In genomic region chr4:61200991-61201526, GRCh38 we compare ENCODE assay signal across 8 cellular contexts. TPM values are rescaled to one million over a fixed set of nuclear protein-coding genes. Genes with fewer than 3 reads are reported as not detected.
A peak's percentile ranks its signal among the peaks of the same experiment; 100 is the strongest.
DNase-seq lines count a peak whose midpoint lies in the region; ATAC-seq and TF ChIP-seq lines count a peak whose summit lies in the region.

No MANE protein-coding gene starts in this region.

- H3K9me3 ChIP-seq in GM23248 (ENCODE audit: low read depth) (no peaks in the 10 kb centered on the region), SK-N-SH (no peaks in the 10 kb centered on the region), parathyroid adenoma (ENCODE audit: control insufficient read depth, low read length) (no peaks in the 10 kb centered on the region)
- no peaks in the 10 kb centered on the region for H3K9me3 ChIP-seq in CD8-positive, alpha-beta T cell (ENCODE audit: low read length)

- intact Hi-C loops in Right ventricle myocardium superior (cut with DNase I), result no loop called here
- intact Hi-C loops in CD8-positive, alpha-beta T cell (cut with DNase I, micrococcal nuclease), result no loop called here

- ATAC-seq in Right ventricle myocardium superior (ENCODE audit: poor library complexity) (peak; percentile 63), GM18517 (IDR thresholded peaks at IDR 0.05; ENCODE audit: unreplicated experiment) (no peak), HG02981 (IDR thresholded peaks at IDR 0.05; ENCODE audit: unreplicated experiment) (no peak)
- ATAC-seq in CD8-positive, alpha-beta T cell, result no peak

- H3K27me3 Mint-ChIP-seq in CD8-positive, alpha-beta T cell (ENCODE audit: low read depth), result peaks cover 39% of the 10 kb centered on the region

- peaks cover 10% of the 10 kb centered on the region for H3K9me3 Mint-ChIP-seq in CD8-positive, alpha-beta T cell

- no peak overlapping the region for H3K27ac Mint-ChIP-seq in CD8-positive, alpha-beta T cell

- no peaks in the 10 kb centered on the region for H3K9me2 ChIP-seq in GM23248 (ENCODE audit: insufficient read depth)
- no peaks in the 10 kb centered on the region for H3K9me2 ChIP-seq in SK-N-SH

- in situ Hi-C loops in GM23248 (cut with MboI), result no loop called here

- DNase-seq in GM23248 (peak; percentile 13), SK-N-SH (peak; percentile 56), Right ventricle myocardium superior (peak; percentile 46)
- DNase-seq in CD8-positive, alpha-beta T cell, result no peak
- no peak for DNase-seq in stimulated activated CD4-positive, alpha-beta T cell treated with anti-CD3 and anti-CD28 coated beads, Interleukin-4, amount 100 ng/mL, for 1 hour

- H3K4me3 ChIP-seq in GM23248 (no peak overlapping the region), SK-N-SH (ENCODE audit: low read depth in 2 of 2, low read length in 1 of 2) (peak overlapping the region; percentile 51 to 59), parathyroid adenoma (ENCODE audit: low read depth, low read length) (peak overlapping the region; percentile 58)
- no peak overlapping the region for H3K4me3 ChIP-seq in CD8-positive, alpha-beta T cell (ENCODE audit: low read depth, low read length)

- H3K9ac ChIP-seq in GM23248 (no peak overlapping the region), SK-N-SH (no peak overlapping the region), parathyroid adenoma (no peak overlapping the region)

- no peak for TF ChIP-seq EP300 in SK-N-SH (IDR thresholded peaks at IDR 0.05; ENCODE audit: borderline replicate concordance in 1 of 2, low read depth in 1 of 2, low read length in 1 of 2)

- no peak overlapping the region for H3K4me3 Mint-ChIP-seq in CD8-positive, alpha-beta T cell

- H3K79me2 ChIP-seq in GM23248 (ENCODE audit: insufficient read depth), result no peaks in the 10 kb centered on the region
- H3K79me2 ChIP-seq in SK-N-SH (ENCODE audit: insufficient read depth), result no peaks in the 10 kb centered on the region
- H3K79me2 ChIP-seq in parathyroid adenoma, result no peaks in the 10 kb centered on the region

- H3K4me1 Mint-ChIP-seq in CD8-positive, alpha-beta T cell (ENCODE audit: low read depth), result no peaks in the 10 kb centered on the region

- POLR2A ChIA-PET in SK-N-SH (lab: Yijun Ruan, JAX), result no interaction called here
- POLR2A ChIA-PET in CD8-positive, alpha-beta T cell (lab: Charles Lee), result no interaction called here

- H4K20me1 ChIP-seq in GM23248 (ENCODE audit: insufficient read depth) (no peaks in the 10 kb centered on the region), SK-N-SH (ENCODE audit: insufficient read depth) (no peaks in the 10 kb centered on the region)

- CTCF ChIA-PET in SK-N-SH (lab: Yijun Ruan, JAX), result interaction anchor here (0.6 to 1.1 kb wide), 2 partner anchors 13 to 309 kb away, joined by 3 read pairs; no protein-coding TSS in a partner anchor
- CTCF ChIA-PET in CD8-positive, alpha-beta T cell (lab: Charles Lee), result no interaction called here

- TF ChIP-seq RAD21 in SK-N-SH (IDR thresholded peaks at IDR 0.05; ENCODE audit: low read length), result no peak

- H3K4me2 ChIP-seq in GM23248 (ENCODE audit: unreplicated experiment), result peak overlapping the region; percentile 23
- H3K4me2 ChIP-seq in SK-N-SH, result peak overlapping the region; percentile 78
- peak overlapping the region; percentile 79 for H3K4me2 ChIP-seq in parathyroid adenoma (ENCODE audit: low read length)

- H3K36me3 ChIP-seq in GM23248 (ENCODE audit: low read depth) (no peaks in the 10 kb centered on the region), SK-N-SH (replicated peaks in 1 of 2; ENCODE audit: control insufficient read depth in 1 of 2, insufficient read depth in 2 of 2, low read length in 1 of 2) (no peaks in the 10 kb centered on the region), parathyroid adenoma (ENCODE audit: control insufficient read depth, insufficient read depth, low read length) (no peaks in the 10 kb centered on the region)
- H3K36me3 ChIP-seq in CD8-positive, alpha-beta T cell (ENCODE audit: insufficient read depth, low read length), result no peaks in the 10 kb centered on the region

- peaks cover 41% of the 10 kb centered on the region for H3K27me3 ChIP-seq in GM23248 (replicated peaks; ENCODE audit: insufficient read depth)
- peaks cover 40% of the 10 kb centered on the region for H3K27me3 ChIP-seq in SK-N-SH (ENCODE audit: insufficient read depth)
- no peaks in the 10 kb centered on the region for H3K27me3 ChIP-seq in parathyroid adenoma (ENCODE audit: control insufficient read depth, insufficient read depth, low read length)
- H3K27me3 ChIP-seq in CD8-positive, alpha-beta T cell (ENCODE audit: insufficient read depth, low read length), result no peaks in the 10 kb centered on the region

- no peak for TF ChIP-seq CTCF in SK-N-SH (IDR thresholded peaks at IDR 0.05)
- no peak for TF ChIP-seq CTCF in parathyroid adenoma (IDR thresholded peaks at IDR 0.05)
- no peak for TF ChIP-seq CTCF in CD8-positive, alpha-beta T cell (IDR thresholded peaks at IDR 0.05)

- no peak overlapping the region for H2AFZ ChIP-seq in GM23248
- peak overlapping the region; percentile 74 for H2AFZ ChIP-seq in SK-N-SH (ENCODE audit: low read depth)
- no peak overlapping the region for H2AFZ ChIP-seq in parathyroid adenoma

- H3F3A ChIP-seq in GM23248 (ENCODE audit: insufficient read depth) (no peaks in the 10 kb centered on the region), SK-N-SH (replicated peaks; ENCODE audit: insufficient read depth) (no peaks in the 10 kb centered on the region)

- no peak overlapping the region for H3K27ac ChIP-seq in GM23248
- H3K27ac ChIP-seq in SK-N-SH (ENCODE audit: low read depth in 2 of 2, low read length in 1 of 2), result no peak overlapping the region
- no peak overlapping the region for H3K27ac ChIP-seq in parathyroid adenoma
- H3K27ac ChIP-seq in CD8-positive, alpha-beta T cell (ENCODE audit: low read depth, low read length), result no peak overlapping the region

- no peaks in the 10 kb centered on the region for H3K4me1 ChIP-seq in GM23248 (ENCODE audit: insufficient read depth)
- H3K4me1 ChIP-seq in SK-N-SH (ENCODE audit: control insufficient read depth in 1 of 2, insufficient read depth in 2 of 2, low read depth in 1 of 2, low read length in 1 of 2), result peaks cover 0 to 16% of the 10 kb centered on the region in 2 experiments; a peak in 2 of 4 replicates
- H3K4me1 ChIP-seq in parathyroid adenoma, result no peaks in the 10 kb centered on the region
- no peaks in the 10 kb centered on the region for H3K4me1 ChIP-seq in CD8-positive, alpha-beta T cell (ENCODE audit: insufficient read depth, low read length)

- no peaks in the 10 kb centered on the region for H3K36me3 Mint-ChIP-seq in CD8-positive, alpha-beta T cell

- WGBS in GM23248 (ENCODE audit: low coverage in 1 of 2, low lambda C conversion rate in 2 of 2, missing lambda C conversion rate in 2 of 2), 2 experiments, result 2 to 7% methylated on average over 7 to 31 of the region's 31 CpGs
- WGBS in SK-N-SH (ENCODE audit: low lambda C conversion rate), result under 1% methylated on average over 31 of the region's 31 CpGs

TF ChIP-seq in SK-N-SH, 30 proteins besides CTCF, POLR2A, EP300 and RAD21:
- no peak for TF ChIP-seq MXI1 (IDR thresholded peaks at IDR 0.05; ENCODE audit: low read depth, low read length)
- no peak for TF ChIP-seq RXRA (IDR thresholded peaks at IDR 0.05; ENCODE audit: borderline replicate concordance, low read depth)
- TF ChIP-seq RCOR1 (IDR thresholded peaks at IDR 0.05; ENCODE audit: low read length), result no peak
- no peak for TF ChIP-seq YY1 (IDR thresholded peaks at IDR 0.05; ENCODE audit: low read depth)
- TF ChIP-seq TCF12 (IDR thresholded peaks at IDR 0.05), result no peak
- no peak for TF ChIP-seq SMC3 (IDR thresholded peaks at IDR 0.05; ENCODE audit: low read depth, low read length)
- TF ChIP-seq GABPA (IDR thresholded peaks at IDR 0.05; ENCODE audit: low read depth), result no peak
TF ChIP-seq in SK-N-SH: peak in this region for 0.

RNA-seq across cellular contexts. Expression of gene ADGRL3, which starts 0.9 kb away (rescaled TPM):
- total RNA-seq in GM23248 (2014; rRNA removed; shearing (Covaris generic)), result not detected in 2 replicates
- not detected in 2 replicates for polyA plus RNA-seq in GM23248 (2016; fragmentation: Nextera tagmentation; extraction: Ambion mirVana)
- 0.02 and 0.03 TPM in 2 replicates for polyA plus RNA-seq in SK-N-SH (2012; rRNA removed)
- 0.03 TPM in 2 replicates for polyA plus RNA-seq in SK-N-SH (2012; cell fraction: cytosol; rRNA removed)
- polyA plus RNA-seq in SK-N-SH (2012; cell fraction: nucleus; rRNA removed), result 0.01 TPM in 1 of 2 replicates, not detected in the other
- 3.0 TPM for total RNA-seq in Right ventricle myocardium superior
- not detected for total RNA-seq in CD8-positive, alpha-beta T cell

Comparison
In these comparisons a context has a peak if more than half of its experiments do, and no peak if none do; other contexts are left out.
1. DNase-seq: peak in GM23248 (single experiment), SK-N-SH (single experiment) and Right ventricle myocardium superior (single experiment); none in CD8-positive, alpha-beta T cell (0 of 7) and stimulated activated CD4-positive, alpha-beta T cell treated with anti-CD3 and anti-CD28 coated beads, Interleukin-4, amount 100 ng/mL, for 1 hour (single experiment).
2. H3K4me2 ChIP-seq: peak in every context shown above with its lines; median percentile 79 in parathyroid adenoma; 78 in SK-N-SH; 23 in GM23248.
3. H3K4me3 ChIP-seq: peak in SK-N-SH (2 of 2) and parathyroid adenoma (single experiment); none in GM23248 (single experiment) and CD8-positive, alpha-beta T cell (single experiment).